8 cellular contexts compared by ENCODE assay signal in the genomic region with DNA sequence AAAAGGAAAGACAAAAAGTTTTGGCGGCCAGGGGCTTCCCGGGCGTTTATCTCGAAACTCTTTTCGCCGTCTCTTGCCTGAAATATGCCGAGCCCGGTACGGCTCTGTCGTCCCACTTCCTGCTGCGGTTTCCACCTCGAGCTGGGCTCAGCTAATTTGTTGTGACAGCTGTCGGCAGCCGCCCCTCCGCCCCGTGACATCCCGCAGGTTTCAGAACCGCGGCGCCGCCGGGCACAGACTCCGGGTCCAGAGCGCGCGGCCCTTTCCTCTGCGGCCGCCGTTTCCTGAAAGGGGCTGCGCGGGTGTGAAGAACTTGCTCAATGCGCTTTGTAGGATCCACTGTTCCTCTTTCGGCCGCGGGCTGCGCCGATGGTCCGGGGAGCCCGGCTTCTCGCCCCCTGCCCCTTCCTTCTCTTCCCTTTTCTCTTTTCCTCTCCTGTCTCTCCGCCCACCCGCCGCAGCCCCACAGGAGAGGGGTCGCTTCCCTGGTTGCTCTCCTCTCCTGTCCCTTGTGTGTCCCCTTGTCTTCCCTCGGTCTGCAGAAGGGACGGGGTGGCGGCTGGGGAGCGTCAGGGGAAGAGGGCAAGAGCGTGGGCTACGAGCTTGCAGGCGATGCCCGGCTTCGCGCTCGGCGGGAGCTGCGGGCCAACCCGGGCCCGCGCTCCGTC. TPM values are rescaled to one million over a fixed set of nuclear protein-coding genes. Genes with fewer than 3 reads are reported as not detected.
DNase-seq lines count a peak whose midpoint lies in the region; ATAC-seq, FAIRE-seq and TF ChIP-seq lines count a peak whose summit lies in the region.

No MANE protein-coding gene starts in this region.

- intact Hi-C loops in dorsolateral prefrontal cortex (cut with DNase I) = loop anchor here in 1 of 2 donors (10.0 kb wide), 3 partner anchors 98 to 228 kb away; a partner anchor contains a TSS

- peak; percentile 62 for ATAC-seq in GM18498 (IDR thresholded peaks at IDR 0.05; ENCODE audit: unreplicated experiment)
- peak; percentile 53 for ATAC-seq in HG02623 (IDR thresholded peaks at IDR 0.05; ENCODE audit: unreplicated experiment)

- peak overlapping the region in 58 of 59 donors; percentile 65 to 97 (median 90) for H3K27ac ChIP-seq in dorsolateral prefrontal cortex

- no peak for FAIRE-seq in D721Med (lab: Jason Lieb, UNC)

- no peaks in the 10 kb centered on the region for H3K27me3 ChIP-seq in dorsolateral prefrontal cortex

- H3K4me3 ChIP-seq in dorsolateral prefrontal cortex = peak overlapping the region; percentile 66 to 98 (median 89)

- TF ChIP-seq CTCF in dorsolateral prefrontal cortex (IDR thresholded peaks at IDR 0.05 in 54 of 56, conservative IDR thresholded peaks at IDR 0.05 in 2 of 56; ENCODE audit: low read depth in 1 of 56, partially characterized antibody in 56 of 56) (no peak), D721Med (IDR thresholded peaks at IDR 0.05; ENCODE audit: insufficient read depth, missing control alignments) (no peak)

- DNase-seq in NCI-H1105 treated with DMSO at 0.1 percent for 48 hours (lab: John Stamatoyannopoulos, UW) = peak; percentile 23
- DNase-seq in activated CD4-positive, alpha-beta T cell treated with anti-CD3 and anti-CD28 coated beads, Interleukin-2, amount 50 U/mL, for 1 hour = peak; percentile 83
- peak in 7 of 10 donors; percentile 21 to 64 (median 43) for DNase-seq in dorsolateral prefrontal cortex
- DNase-seq in medulla oblongata (ENCODE audit: extremely low spot score) = peak; percentile 55
- DNase-seq in stimulated activated CD8-positive, alpha-beta memory T cell treated with anti-CD3 and anti-CD28 coated beads, Interleukin-15, amount 100 ng/mL, for 24 hours (ENCODE audit: low read depth) = peak; percentile 69
- no peak for DNase-seq in D721Med (ENCODE audit: insufficient read length, low spot score)

RNA-seq across cellular contexts. Expression of a gene that starts 0.6 kb away (rescaled TPM):
- total RNA-seq in dorsolateral prefrontal cortex = 10 to 100 TPM in 119 of 120 experiments, 1 to 10 TPM in 1; 9.3 to 61.4 (median 19.7) TPM

RNA-seq across cellular contexts. Expression of a gene that starts 32.0 kb away (rescaled TPM):
- 1 to 10 TPM in 43 of 120 experiments, under 1 TPM in 72, not detected in 5; 0.26 to 2.6 (median 0.84) TPM for total RNA-seq in dorsolateral prefrontal cortex
